In genomic region chr3:195697582-195698324, GRCh38 we compare ENCODE assay signal across 2 cellular contexts.
TF ChIP-seq lines count a peak whose summit lies in the region.

No MANE protein-coding gene starts in this region.

TF ChIP-seq in IMR-90, 13 proteins besides CTCF, POLR2A, EP300 and RAD21:
- TF ChIP-seq BHLHE40 (IDR thresholded peaks at IDR 0.05; ENCODE audit: low read depth, low read length) (no peak), USF2 (IDR thresholded peaks at IDR 0.05; ENCODE audit: low read depth, low read length) (no peak), CHD1 (IDR thresholded peaks at IDR 0.05; ENCODE audit: low read depth, low read length) (no peak), MAFK (IDR thresholded peaks at IDR 0.05; ENCODE audit: low read depth, low read length) (peak; percentile 68), FOS (IDR thresholded peaks at IDR 0.05; ENCODE audit: low read depth, low read length) (no peak), RFX5 (IDR thresholded peaks at IDR 0.05; ENCODE audit: low read depth, low read length) (0 out of 2 replicates have a peak, but pooled peaks have one; percentile 14), CEBPB (IDR thresholded peaks at IDR 0.05; ENCODE audit: low read depth, low read length) (peak; percentile 63; the same call in 1 of the 2 replicates), NFE2L2 (IDR thresholded peaks at IDR 0.05; ENCODE audit: low read depth, low read length) (peak; percentile 92), RCOR1 (IDR thresholded peaks at IDR 0.05; ENCODE audit: insufficient replicate concordance, low read length) (no peak), MXI1 (IDR thresholded peaks at IDR 0.05; ENCODE audit: borderline replicate concordance, low read depth, low read length) (no peak), SMC3 (IDR thresholded peaks at IDR 0.05; ENCODE audit: low read depth, low read length) (no peak), MAZ (IDR thresholded peaks at IDR 0.05; ENCODE audit: borderline replicate concordance, low read depth, low read length) (no peak), ELK1 (IDR thresholded peaks at IDR 0.05; ENCODE audit: borderline replicate concordance, low read depth, low read length) (no peak)

TF ChIP-seq in H1, 55 proteins besides CTCF, POLR2A, EP300 and RAD21:
- TF ChIP-seq SAP30 (IDR thresholded peaks at IDR 0.05; ENCODE audit: insufficient read depth, insufficient replicate concordance, low read length) (peak; percentile 16), MAFK (IDR thresholded peaks at IDR 0.05; ENCODE audit: low read depth, low read length) (peak; percentile 71), GTF2F1 (IDR thresholded peaks at IDR 0.05; ENCODE audit: borderline replicate concordance, low read depth, low read length) (no peak), POLR2AphosphoS5 (IDR thresholded peaks at IDR 0.05; ENCODE audit: low read depth, low read length) (no peak), SP1 (IDR thresholded peaks at IDR 0.05; ENCODE audit: low read depth, low read length) (peak; percentile 29; the same call in 1 of the 2 replicates)
